1 cellular context compared by ENCODE assay signal in the genomic region with DNA sequence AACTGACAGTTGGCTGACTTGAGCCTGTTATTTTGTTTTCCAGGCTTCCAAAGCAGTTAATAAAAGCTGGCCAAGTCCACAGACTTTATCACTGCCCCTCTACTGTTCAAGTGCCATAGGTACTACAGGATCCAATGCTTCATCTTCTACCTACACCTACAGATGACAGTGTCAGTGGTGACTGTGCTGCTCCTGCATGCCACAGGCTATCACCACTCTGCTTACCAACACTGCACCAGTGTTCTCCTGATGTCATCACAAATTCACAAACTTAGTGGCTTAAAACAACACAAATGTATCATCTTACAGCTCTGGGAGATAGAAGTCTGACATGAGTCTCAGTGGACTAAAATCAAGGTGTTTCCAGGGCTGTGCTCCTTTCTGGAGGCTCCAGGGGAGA.
TF ChIP-seq lines count a peak whose summit lies in the region.

No MANE protein-coding gene starts in this region.

TF ChIP-seq in GM12878, 131 proteins besides CTCF, POLR2A, EP300 and RAD21:
- TF ChIP-seq, protein P1, sequence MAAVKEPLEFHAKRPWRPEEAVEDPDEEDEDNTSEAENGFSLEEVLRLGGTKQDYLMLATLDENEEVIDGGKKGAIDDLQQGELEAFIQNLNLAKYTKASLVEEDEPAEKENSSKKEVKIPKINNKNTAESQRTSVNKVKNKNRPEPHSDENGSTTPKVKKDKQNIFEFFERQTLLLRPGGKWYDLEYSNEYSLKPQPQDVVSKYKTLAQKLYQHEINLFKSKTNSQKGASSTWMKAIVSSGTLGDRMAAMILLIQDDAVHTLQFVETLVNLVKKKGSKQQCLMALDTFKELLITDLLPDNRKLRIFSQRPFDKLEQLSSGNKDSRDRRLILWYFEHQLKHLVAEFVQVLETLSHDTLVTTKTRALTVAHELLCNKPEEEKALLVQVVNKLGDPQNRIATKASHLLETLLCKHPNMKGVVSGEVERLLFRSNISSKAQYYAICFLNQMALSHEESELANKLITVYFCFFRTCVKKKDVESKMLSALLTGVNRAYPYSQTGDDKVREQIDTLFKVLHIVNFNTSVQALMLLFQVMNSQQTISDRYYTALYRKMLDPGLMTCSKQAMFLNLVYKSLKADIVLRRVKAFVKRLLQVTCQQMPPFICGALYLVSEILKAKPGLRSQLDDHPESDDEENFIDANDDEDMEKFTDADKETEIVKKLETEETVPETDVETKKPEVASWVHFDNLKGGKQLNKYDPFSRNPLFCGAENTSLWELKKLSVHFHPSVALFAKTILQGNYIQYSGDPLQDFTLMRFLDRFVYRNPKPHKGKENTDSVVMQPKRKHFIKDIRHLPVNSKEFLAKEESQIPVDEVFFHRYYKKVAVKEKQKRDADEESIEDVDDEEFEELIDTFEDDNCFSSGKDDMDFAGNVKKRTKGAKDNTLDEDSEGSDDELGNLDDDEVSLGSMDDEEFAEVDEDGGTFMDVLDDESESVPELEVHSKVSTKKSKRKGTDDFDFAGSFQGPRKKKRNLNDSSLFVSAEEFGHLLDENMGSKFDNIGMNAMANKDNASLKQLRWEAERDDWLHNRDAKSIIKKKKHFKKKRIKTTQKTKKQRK (IDR thresholded peaks at IDR 0.05; ENCODE audit: low read depth, low read length), result no peak
- TF ChIP-seq ZZZ3 (IDR thresholded peaks at IDR 0.05; ENCODE audit: control insufficient read depth, insufficient read length, low read depth), result no peak
- no peak for TF ChIP-seq HDAC2 (IDR thresholded peaks at IDR 0.05)
- TF ChIP-seq MYC (IDR thresholded peaks at IDR 0.05; ENCODE audit: insufficient read depth, insufficient read length, insufficient replicate concordance, low read length, severe bottlenecking), result no peak
- TF ChIP-seq, protein P2, sequence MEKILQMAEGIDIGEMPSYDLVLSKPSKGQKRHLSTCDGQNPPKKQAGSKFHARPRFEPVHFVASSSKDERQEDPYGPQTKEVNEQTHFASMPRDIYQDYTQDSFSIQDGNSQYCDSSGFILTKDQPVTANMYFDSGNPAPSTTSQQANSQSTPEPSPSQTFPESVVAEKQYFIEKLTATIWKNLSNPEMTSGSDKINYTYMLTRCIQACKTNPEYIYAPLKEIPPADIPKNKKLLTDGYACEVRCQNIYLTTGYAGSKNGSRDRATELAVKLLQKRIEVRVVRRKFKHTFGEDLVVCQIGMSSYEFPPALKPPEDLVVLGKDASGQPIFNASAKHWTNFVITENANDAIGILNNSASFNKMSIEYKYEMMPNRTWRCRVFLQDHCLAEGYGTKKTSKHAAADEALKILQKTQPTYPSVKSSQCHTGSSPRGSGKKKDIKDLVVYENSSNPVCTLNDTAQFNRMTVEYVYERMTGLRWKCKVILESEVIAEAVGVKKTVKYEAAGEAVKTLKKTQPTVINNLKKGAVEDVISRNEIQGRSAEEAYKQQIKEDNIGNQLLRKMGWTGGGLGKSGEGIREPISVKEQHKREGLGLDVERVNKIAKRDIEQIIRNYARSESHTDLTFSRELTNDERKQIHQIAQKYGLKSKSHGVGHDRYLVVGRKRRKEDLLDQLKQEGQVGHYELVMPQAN (conservative IDR thresholded peaks at IDR 0.05), result no peak
- TF ChIP-seq SREBF1 (IDR thresholded peaks at IDR 0.05; ENCODE audit: low read length), result no peak
- TF ChIP-seq BCL11A (IDR thresholded peaks at IDR 0.05; ENCODE audit: low read depth, low read length), result no peak
- no peak for TF ChIP-seq JUNB (IDR thresholded peaks at IDR 0.05)
- TF ChIP-seq MYB (IDR thresholded peaks at IDR 0.05; ENCODE audit: borderline replicate concordance, low read depth, low read length), result no peak
- TF ChIP-seq, protein P3, sequence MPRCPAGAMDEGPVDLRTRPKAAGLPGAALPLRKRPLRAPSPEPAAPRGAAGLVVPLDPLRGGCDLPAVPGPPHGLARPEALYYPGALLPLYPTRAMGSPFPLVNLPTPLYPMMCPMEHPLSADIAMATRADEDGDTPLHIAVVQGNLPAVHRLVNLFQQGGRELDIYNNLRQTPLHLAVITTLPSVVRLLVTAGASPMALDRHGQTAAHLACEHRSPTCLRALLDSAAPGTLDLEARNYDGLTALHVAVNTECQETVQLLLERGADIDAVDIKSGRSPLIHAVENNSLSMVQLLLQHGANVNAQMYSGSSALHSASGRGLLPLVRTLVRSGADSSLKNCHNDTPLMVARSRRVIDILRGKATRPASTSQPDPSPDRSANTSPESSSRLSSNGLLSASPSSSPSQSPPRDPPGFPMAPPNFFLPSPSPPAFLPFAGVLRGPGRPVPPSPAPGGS (IDR thresholded peaks at IDR 0.05; ENCODE audit: borderline replicate concordance, insufficient read depth, low read depth, low read length, poor library complexity, severe bottlenecking), result no peak
- TF ChIP-seq MTA2 (IDR thresholded peaks at IDR 0.05; ENCODE audit: low read depth), result no peak
- no peak for TF ChIP-seq SMC3 (IDR thresholded peaks at IDR 0.05; ENCODE audit: borderline replicate concordance, low read length)
- TF ChIP-seq TCF3 (IDR thresholded peaks at IDR 0.05; ENCODE audit: borderline replicate concordance, insufficient read depth, low read depth, low read length), result no peak
- TF ChIP-seq SMARCA5 (IDR thresholded peaks at IDR 0.05), result no peak
- no peak for TF ChIP-seq MTA3 (IDR thresholded peaks at IDR 0.05; ENCODE audit: borderline replicate concordance, low read length)
- TF ChIP-seq, protein P4, sequence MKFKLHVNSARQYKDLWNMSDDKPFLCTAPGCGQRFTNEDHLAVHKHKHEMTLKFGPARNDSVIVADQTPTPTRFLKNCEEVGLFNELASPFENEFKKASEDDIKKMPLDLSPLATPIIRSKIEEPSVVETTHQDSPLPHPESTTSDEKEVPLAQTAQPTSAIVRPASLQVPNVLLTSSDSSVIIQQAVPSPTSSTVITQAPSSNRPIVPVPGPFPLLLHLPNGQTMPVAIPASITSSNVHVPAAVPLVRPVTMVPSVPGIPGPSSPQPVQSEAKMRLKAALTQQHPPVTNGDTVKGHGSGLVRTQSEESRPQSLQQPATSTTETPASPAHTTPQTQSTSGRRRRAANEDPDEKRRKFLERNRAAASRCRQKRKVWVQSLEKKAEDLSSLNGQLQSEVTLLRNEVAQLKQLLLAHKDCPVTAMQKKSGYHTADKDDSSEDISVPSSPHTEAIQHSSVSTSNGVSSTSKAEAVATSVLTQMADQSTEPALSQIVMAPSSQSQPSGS (IDR thresholded peaks at IDR 0.05; ENCODE audit: low read length), result no peak
- TF ChIP-seq SREBF2 (IDR thresholded peaks at IDR 0.05; ENCODE audit: low read length), result no peak
- TF ChIP-seq, protein P5, sequence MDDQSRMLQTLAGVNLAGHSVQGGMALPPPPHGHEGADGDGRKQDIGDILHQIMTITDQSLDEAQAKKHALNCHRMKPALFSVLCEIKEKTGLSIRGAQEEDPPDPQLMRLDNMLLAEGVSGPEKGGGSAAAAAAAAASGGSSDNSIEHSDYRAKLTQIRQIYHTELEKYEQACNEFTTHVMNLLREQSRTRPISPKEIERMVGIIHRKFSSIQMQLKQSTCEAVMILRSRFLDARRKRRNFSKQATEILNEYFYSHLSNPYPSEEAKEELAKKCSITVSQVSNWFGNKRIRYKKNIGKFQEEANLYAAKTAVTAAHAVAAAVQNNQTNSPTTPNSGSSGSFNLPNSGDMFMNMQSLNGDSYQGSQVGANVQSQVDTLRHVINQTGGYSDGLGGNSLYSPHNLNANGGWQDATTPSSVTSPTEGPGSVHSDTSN (IDR thresholded peaks at IDR 0.05; ENCODE audit: insufficient replicate concordance, low read depth, low read length), result no peak
- TF ChIP-seq ZNF24 (IDR thresholded peaks at IDR 0.05), result no peak
- TF ChIP-seq, protein P6, sequence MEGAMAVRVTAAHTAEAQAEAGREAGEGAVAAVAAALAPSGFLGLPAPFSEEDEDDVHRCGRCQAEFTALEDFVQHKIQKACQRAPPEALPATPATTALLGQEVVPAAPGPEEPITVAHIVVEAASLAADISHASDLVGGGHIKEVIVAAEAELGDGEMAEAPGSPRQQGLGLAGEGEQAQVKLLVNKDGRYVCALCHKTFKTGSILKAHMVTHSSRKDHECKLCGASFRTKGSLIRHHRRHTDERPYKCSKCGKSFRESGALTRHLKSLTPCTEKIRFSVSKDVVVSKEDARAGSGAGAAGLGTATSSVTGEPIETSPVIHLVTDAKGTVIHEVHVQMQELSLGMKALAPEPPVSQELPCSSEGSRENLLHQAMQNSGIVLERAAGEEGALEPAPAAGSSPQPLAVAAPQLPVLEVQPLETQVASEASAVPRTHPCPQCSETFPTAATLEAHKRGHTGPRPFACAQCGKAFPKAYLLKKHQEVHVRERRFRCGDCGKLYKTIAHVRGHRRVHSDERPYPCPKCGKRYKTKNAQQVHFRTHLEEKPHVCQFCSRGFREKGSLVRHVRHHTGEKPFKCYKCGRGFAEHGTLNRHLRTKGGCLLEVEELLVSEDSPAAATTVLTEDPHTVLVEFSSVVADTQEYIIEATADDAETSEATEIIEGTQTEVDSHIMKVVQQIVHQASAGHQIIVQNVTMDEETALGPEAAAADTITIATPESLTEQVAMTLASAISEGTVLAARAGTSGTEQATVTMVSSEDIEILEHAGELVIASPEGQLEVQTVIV (IDR thresholded peaks at IDR 0.05; ENCODE audit: borderline replicate concordance, partially characterized antibody), result no peak
